17 cellular contexts compared by ENCODE assay signal in genomic region chr6:26142026-26142425, GRCh38. TPM values are rescaled to one million over a fixed set of nuclear protein-coding genes. Genes with fewer than 3 reads are reported as not detected.
DNase-seq lines count a peak whose midpoint lies in the region; ATAC-seq and TF ChIP-seq lines count a peak whose summit lies in the region.
"Had no signal": no experiment of that assay in that cellular context is flagged by ENCODE, and none has a peak within 500 bp of the region (broad histone marks: within the 10 kb centered on the region; RNA-seq: fewer than 3 reads in every experiment).

No MANE protein-coding gene starts in this region.

- H3K27ac Mint-ChIP-seq in activated T-helper 17 cell treated with anti-CD3 and anti-CD28 coated beads, Interleukin-2, amount 50 U/mL, for 72 hours, result no peak overlapping the region

- CTCF ChIA-PET in A673 (lab: Charles Lee) (no interaction called here), HEK293T (lab: Yijun Ruan, JAX) (no interaction called here)

- intact Hi-C loops in A673 (cut with micrococcal nuclease; ENCODE audit: unreplicated experiment), result no loop called here

- H3K27me3 Mint-ChIP-seq in activated T-helper 17 cell treated with anti-CD3 and anti-CD28 coated beads, Interleukin-2, amount 50 U/mL, for 72 hours, result no peaks in the 10 kb centered on the region
- H3K27me3 Mint-ChIP-seq: naive thymus-derived CD8-positive, alpha-beta T cell had no signal

- H3K4me3 ChIP-seq in A673 (ENCODE audit: low read depth, low read length, poor library complexity, severe bottlenecking) (no peak overlapping the region), SK-N-MC (no peak overlapping the region), neutrophil (ENCODE audit: low read depth in 1 of 2, low read length in 1 of 2) (no peak overlapping the region)
- H3K4me3 ChIP-seq: adrenal gland, BLaER1, GM23248, heart left ventricle had no signal

- no peak for TF ChIP-seq CTCF in A673 (conservative IDR thresholded peaks at IDR 0.05; ENCODE audit: low read depth, low read length)
- no peak for TF ChIP-seq CTCF in neutrophil (IDR thresholded peaks at IDR 0.05)

- H3K36me3 ChIP-seq in A673 (ENCODE audit: insufficient read depth, low read length, poor library complexity, severe bottlenecking), result no peaks in the 10 kb centered on the region
- peaks cover 4% of the 10 kb centered on the region; the same call in 1 of the 2 replicates for H3K36me3 ChIP-seq in SK-N-MC (ENCODE audit: insufficient read depth, low read length)
- H3K36me3 ChIP-seq in neutrophil, result peaks cover 65% of the 10 kb centered on the region

- H3K9me3 Mint-ChIP-seq in activated T-helper 17 cell treated with anti-CD3 and anti-CD28 coated beads, Interleukin-2, amount 50 U/mL, for 72 hours, result no peaks in the 10 kb centered on the region
- H3K9me3 Mint-ChIP-seq: naive thymus-derived CD8-positive, alpha-beta T cell had no signal

- peak overlapping the region; percentile 96 for H3K27ac ChIP-seq in A673 (ENCODE audit: low read depth, low read length, poor library complexity, severe bottlenecking)
- peak overlapping the region; percentile 100 for H3K27ac ChIP-seq in SK-N-MC
- H3K27ac ChIP-seq in layer of hippocampus (ENCODE audit: low read depth, low read length), result peak overlapping the region; percentile 83
- peak overlapping the region; percentile 7 for H3K27ac ChIP-seq in neutrophil
- H3K27ac ChIP-seq: adrenal gland, BLaER1, GM23248, heart left ventricle had no signal

- DNase-seq in A673 (ENCODE audit: low spot score) (no peak), SK-N-MC (ENCODE audit: low read depth, low spot score) (no peak), HEK293T (ENCODE audit: extremely low spot score) (no peak)
- DNase-seq: ACHN; activated gamma-delta T cell; adrenal gland; dermis blood vessel endothelial cell; GM23248; heart left ventricle; Karpas-422; naive thymus-derived CD8-positive, alpha-beta T cell had no signal

- peaks cover 11% of the 10 kb centered on the region for H3K36me3 Mint-ChIP-seq in activated T-helper 17 cell treated with anti-CD3 and anti-CD28 coated beads, Interleukin-2, amount 50 U/mL, for 72 hours (ENCODE audit: low read depth)

- POLR2A ChIA-PET in A673 (lab: Charles Lee; ENCODE audit: low non-redundant PET) (interaction anchor here (0.6 to 1.1 kb wide), 3 partner anchors 14 to 1724 kb away, joined by 3 read pairs; a partner anchor contains a TSS), HEK293T (lab: Yijun Ruan, JAX) (interaction anchor here (1.1 to 5.6 kb wide), 4 partner anchors 8 to 18 kb away, joined by 3 to 47 read pairs (median 18); a partner anchor contains a TSS)

- no peak overlapping the region for H3K4me3 Mint-ChIP-seq in activated T-helper 17 cell treated with anti-CD3 and anti-CD28 coated beads, Interleukin-2, amount 50 U/mL, for 72 hours
- H3K4me3 Mint-ChIP-seq: naive thymus-derived CD8-positive, alpha-beta T cell had no signal

- H3K4me1 ChIP-seq in A673 (ENCODE audit: insufficient read depth, low read length, poor library complexity, severe bottlenecking), result peaks cover 38% of the 10 kb centered on the region
- H3K4me1 ChIP-seq in neutrophil (ENCODE audit: control insufficient read depth in 1 of 2, insufficient read depth in 1 of 2, low read depth in 1 of 2, low read length in 1 of 2), result peaks cover 30% of the 10 kb centered on the region in 2 experiments
- H3K4me1 ChIP-seq: adrenal gland, BLaER1 had no signal

- no peaks in the 10 kb centered on the region for H3K4me1 Mint-ChIP-seq in activated T-helper 17 cell treated with anti-CD3 and anti-CD28 coated beads, Interleukin-2, amount 50 U/mL, for 72 hours

- no peaks in the 10 kb centered on the region for H3K9me3 ChIP-seq in A673 (ENCODE audit: low read depth, low read length, poor library complexity, severe bottlenecking)
- no peaks in the 10 kb centered on the region for H3K9me3 ChIP-seq in SK-N-MC (ENCODE audit: low read depth, low read length)
- H3K9me3 ChIP-seq in neutrophil, result no peaks in the 10 kb centered on the region
- H3K9me3 ChIP-seq: adrenal gland, BLaER1, heart left ventricle had no signal

- H3K27me3 ChIP-seq in A673 (replicated peaks; ENCODE audit: insufficient read depth, low read depth, low read length, poor library complexity) (no peaks in the 10 kb centered on the region), layer of hippocampus (ENCODE audit: control insufficient read depth, insufficient read depth, low read length) (no peaks in the 10 kb centered on the region), neutrophil (no peaks in the 10 kb centered on the region)
- H3K27me3 ChIP-seq: adrenal gland, BLaER1, heart left ventricle had no signal

- H3K9ac ChIP-seq in SK-N-MC (ENCODE audit: insufficient read length), result no peak overlapping the region
- H3K9ac ChIP-seq: BLaER1, GM23248 had no signal

- ATAC-seq in esophagus mucosa, result no peak
- ATAC-seq in GM18907 (IDR thresholded peaks at IDR 0.05; ENCODE audit: unreplicated experiment), result no peak
- ATAC-seq in activated T-helper 17 cell treated with anti-CD3 and anti-CD28 coated beads, Interleukin-2, amount 50 U/mL, for 72 hours (replicated peaks), result no peak
- ATAC-seq: naive thymus-derived CD8-positive, alpha-beta T cell had no signal

- BruUV-seq in A673 (replicated peaks; lab: Mats Ljungman, UMichigan), result no TSS peak

TF ChIP-seq in HEK293T, 16 proteins besides CTCF, POLR2A, EP300 and RAD21:
- no peak for TF ChIP-seq ZNF384 (IDR thresholded peaks at IDR 0.05)
- TF ChIP-seq ARNT (IDR thresholded peaks at IDR 0.05), result no peak
- no peak for TF ChIP-seq FOXM1 (IDR thresholded peaks at IDR 0.05; ENCODE audit: borderline replicate concordance)
- TF ChIP-seq PKNOX1 (IDR thresholded peaks at IDR 0.05), result no peak

RNA-seq across cellular contexts. Expression of gene HFE, which starts 54.8 kb away (rescaled TPM):
- total RNA-seq in A673 (2021) (7.8 and 11.5 TPM in 2 replicates), esophagus mucosa (4.7 TPM)
- total RNA-seq in activated T-helper 17 cell treated with anti-CD3 and anti-CD28 coated beads, Interleukin-2, amount 50 U/mL, for 72 hours, result 1 to 10 TPM; 1.7 to 2.1 TPM

Comparison
In these comparisons a context has a peak if more than half of its experiments do, and no peak if none do; other contexts are left out.
1. H3K27ac ChIP-seq: peak in every context shown above with its lines; median percentile 100 in SK-N-MC; 96 in A673; 83 in layer of hippocampus; 7 in neutrophil.